14 cellular contexts compared by ENCODE assay signal in genomic region chr4:175823015-175823741, GRCh38. TPM values are rescaled to one million over a fixed set of nuclear protein-coding genes. Genes with fewer than 3 reads are reported as not detected.
DNase-seq lines count a peak whose midpoint lies in the region; ATAC-seq and TF ChIP-seq lines count a peak whose summit lies in the region.
"Had no signal": no experiment of that assay in that cellular context is flagged by ENCODE, and none has a peak within 500 bp of the region (broad histone marks: within the 10 kb centered on the region; RNA-seq: fewer than 3 reads in every experiment).

No MANE protein-coding gene starts in this region.

- no peaks in the 10 kb centered on the region for H3K27me3 Mint-ChIP-seq in activated CD4-positive, alpha-beta memory T cell treated with anti-CD3 and anti-CD28 coated beads, Interleukin-2, amount 10 ng/mL, durations not matched to agents 7 days and 5 days

- H3K27me3 ChIP-seq in prostate gland (replicated peaks; ENCODE audit: insufficient read depth): no peaks in the 10 kb centered on the region

- no peaks in the 10 kb centered on the region for H3K9me3 Mint-ChIP-seq in activated CD4-positive, alpha-beta memory T cell treated with anti-CD3 and anti-CD28 coated beads, Interleukin-2, amount 10 ng/mL, durations not matched to agents 7 days and 5 days

- ATAC-seq in GM18498 (IDR thresholded peaks at IDR 0.05; ENCODE audit: unreplicated experiment): peak; percentile 80
- peak; percentile 95 for ATAC-seq in GM19455 (IDR thresholded peaks at IDR 0.05; ENCODE audit: unreplicated experiment)
- peak; percentile 88 for ATAC-seq in HG02840 (IDR thresholded peaks at IDR 0.05; ENCODE audit: low FRiP score, unreplicated experiment)
- ATAC-seq in HG03442 (IDR thresholded peaks at IDR 0.05; ENCODE audit: unreplicated experiment): peak; percentile 93
- ATAC-seq: activated CD8-positive, alpha-beta T cell treated with anti-CD3 and anti-CD28 coated beads, Interleukin-2, amount 10 ng/mL, durations not matched to agents 7 days and 5 days had no signal

- CTCF ChIA-PET in activated CD4-positive, alpha-beta memory T cell treated with anti-CD3 and anti-CD28 coated beads, Interleukin-2, amount 10 ng/mL, durations not matched to agents 7 days and 5 days (lab: Charles Lee): no interaction called here

- WGBS in prostate gland: 91% methylated on average over 6 of the region's 6 CpGs

- H3K4me3 Mint-ChIP-seq in activated CD4-positive, alpha-beta memory T cell treated with anti-CD3 and anti-CD28 coated beads, Interleukin-2, amount 10 ng/mL, durations not matched to agents 7 days and 5 days: no peak overlapping the region
- H3K4me3 Mint-ChIP-seq: activated CD8-positive, alpha-beta T cell treated with anti-CD3 and anti-CD28 coated beads, Interleukin-2, amount 10 ng/mL, durations not matched to agents 7 days and 5 days had no signal

- H3K27ac Mint-ChIP-seq in activated CD4-positive, alpha-beta memory T cell treated with anti-CD3 and anti-CD28 coated beads, Interleukin-2, amount 10 ng/mL, durations not matched to agents 7 days and 5 days: no peak overlapping the region
- H3K27ac Mint-ChIP-seq: activated CD8-positive, alpha-beta T cell treated with anti-CD3 and anti-CD28 coated beads, Interleukin-2, amount 10 ng/mL, durations not matched to agents 7 days and 5 days had no signal

- no peak for TF ChIP-seq CTCF in prostate gland (IDR thresholded peaks at IDR 0.05)

- TF ChIP-seq POLR2A in prostate gland (IDR thresholded peaks at IDR 0.05): no peak

- no peaks in the 10 kb centered on the region for H3K9me3 ChIP-seq in prostate gland
- H3K9me3 ChIP-seq: thoracic aorta had no signal

- no peak overlapping the region for H3K4me3 ChIP-seq in prostate gland
- H3K4me3 ChIP-seq: thoracic aorta had no signal

- H3K36me3 ChIP-seq in prostate gland: no peaks in the 10 kb centered on the region
- H3K36me3 ChIP-seq: thoracic aorta had no signal

- no peaks in the 10 kb centered on the region for H3K4me1 ChIP-seq in prostate gland (replicated peaks)

- intact Hi-C loops in prostate gland (cut with DNase I): no loop called here

- H3K27ac ChIP-seq in prostate gland: no peak overlapping the region
- H3K27ac ChIP-seq: thoracic aorta had no signal

- POLR2A ChIA-PET in activated CD4-positive, alpha-beta memory T cell treated with anti-CD3 and anti-CD28 coated beads, Interleukin-2, amount 10 ng/mL, durations not matched to agents 7 days and 5 days (lab: Charles Lee): no interaction called here

- no peaks in the 10 kb centered on the region for H3K36me3 Mint-ChIP-seq in activated CD4-positive, alpha-beta memory T cell treated with anti-CD3 and anti-CD28 coated beads, Interleukin-2, amount 10 ng/mL, durations not matched to agents 7 days and 5 days (ENCODE audit: low read depth)

- H3K4me1 Mint-ChIP-seq in activated CD4-positive, alpha-beta memory T cell treated with anti-CD3 and anti-CD28 coated beads, Interleukin-2, amount 10 ng/mL, durations not matched to agents 7 days and 5 days: no peaks in the 10 kb centered on the region

- DNase-seq in OCI-M2 (lab: John Stamatoyannopoulos, UW; ENCODE audit: unreplicated experiment): no peak
- no peak for DNase-seq in DMS153 (lab: John Stamatoyannopoulos, UW)
- DNase-seq in activated CD4-positive, alpha-beta memory T cell treated with anti-CD3 and anti-CD28 coated beads, Interleukin-2, amount 10 ng/mL, durations not matched to agents 7 days and 5 days: no peak
- DNase-seq in prostate gland (ENCODE audit: low spot score): no peak
- DNase-seq: activated CD8-positive, alpha-beta T cell treated with anti-CD3 and anti-CD28 coated beads, Interleukin-2, amount 10 ng/mL, durations not matched to agents 7 days and 5 days; DMS 273 treated with DMSO at 0.1 percent for 48 hours; islet precursor cell; NCI-H1694; T-helper 2 cell had no signal

RNA-seq across cellular contexts. Expression of gene GPM6A, which starts 11.1 kb away (rescaled TPM):
- not detected for total RNA-seq in activated CD4-positive, alpha-beta memory T cell treated with anti-CD3 and anti-CD28 coated beads, Interleukin-2, amount 10 ng/mL, durations not matched to agents 7 days and 5 days
- total RNA-seq in prostate gland: 10 to 100 TPM in 1 of 2 donors, 1 to 10 TPM in 1; 4.0 to 12.2 TPM
- total RNA-seq: activated CD8-positive, alpha-beta T cell treated with anti-CD3 and anti-CD28 coated beads, Interleukin-2, amount 10 ng/mL, durations not matched to agents 7 days and 5 days had no signal

Comparison
In these comparisons a context has a peak if more than half of its experiments do, and no peak if none do; other contexts are left out.
1. RNA of gene GPM6A, which starts 11.1 kb away (total RNA-seq): 4.0 to 12.2 TPM in prostate gland; not detected in activated CD4-positive, alpha-beta memory T cell treated with anti-CD3 and anti-CD28 coated beads, Interleukin-2, amount 10 ng/mL, durations not matched to agents 7 days and 5 days; every median in the first group is over 4 times any median in the second.
2. Peak in every context shown above with its lines, with median percentiles within 50 percentile points of each other: ATAC-seq.